Comparison of ENCODE assay signal across 25 cellular contexts in genomic region chr2:165820296-165820695, GRCh38.
"Had no signal": no experiment of that assay in that cellular context is flagged by ENCODE, and none has a peak within 500 bp of the region (broad histone marks: within the 10 kb centered on the region; RNA-seq: fewer than 3 reads in every experiment).

No MANE protein-coding gene starts in this region.

- H3K27me3 ChIP-seq: esophagus squamous epithelium, gastroesophageal sphincter, heart left ventricle, transverse colon, uterus had no signal

- H3K9me3 ChIP-seq: esophagus squamous epithelium, gastroesophageal sphincter, heart left ventricle, mucosa of descending colon, transverse colon, uterus had no signal

- H3K27ac ChIP-seq: esophagus squamous epithelium, gastroesophageal sphincter, heart left ventricle, parathyroid adenoma, transverse colon, uterus had no signal

- H3K4me1 ChIP-seq: esophagus squamous epithelium, transverse colon, uterus had no signal

- H3K4me1 Mint-ChIP-seq: activated CD4-positive, alpha-beta T cell treated with anti-CD3 and anti-CD28 coated beads, Interleukin-2, amount 10 ng/mL, durations not matched to agents 24 days and 14 days; activated CD8-positive, alpha-beta memory T cell treated with anti-CD3 and anti-CD28 coated beads, Interleukin-2, amount 10 ng/mL, durations not matched to agents 7 days and 5 days; central memory CD8-positive, alpha-beta T cell; nephron progenitor cell; T-helper 17 cell had no signal

- H3K4me3 Mint-ChIP-seq: activated CD4-positive, alpha-beta T cell treated with anti-CD3 and anti-CD28 coated beads, Interleukin-2, amount 10 ng/mL, durations not matched to agents 24 days and 14 days; activated CD8-positive, alpha-beta memory T cell treated with anti-CD3 and anti-CD28 coated beads, Interleukin-2, amount 10 ng/mL, durations not matched to agents 7 days and 5 days; activated CD8-positive, alpha-beta T cell treated with anti-CD3 and anti-CD28 coated beads for 36 hours; activated T-helper 1 cell treated with anti-CD3 and anti-CD28 coated beads, Interleukin-12 subunit alpha, Interleukin-12 subunit beta, Interleukin-2, Interleukin-4 antibody, amounts not matched to agents 30 ng/mL and 10 ng/mL and 1 ng/mL, durations not matched to agents 14 hours and 24 hours and 36 hours; central memory CD8-positive, alpha-beta T cell; effector memory CD8-positive, alpha-beta T cell; nephron progenitor cell; stimulated activated naive B cell treated with anti-CD40 and anti-IgM and Interleukin-4, amounts not matched to agents 10 μg/mL and 1 μg/mL and 100 μg/mL, for 72 hours; T-helper 17 cell had no signal

- H3K9me3 Mint-ChIP-seq: activated CD4-positive, alpha-beta T cell treated with anti-CD3 and anti-CD28 coated beads, Interleukin-2, amount 10 ng/mL, durations not matched to agents 24 days and 14 days; activated CD8-positive, alpha-beta T cell treated with anti-CD3 and anti-CD28 coated beads for 36 hours; activated naive CD4-positive, alpha-beta T cell treated with anti-CD3 and anti-CD28 coated beads, Interleukin-2, amount 50 U/mL, for 72 hours; activated T-helper 1 cell treated with anti-CD3 and anti-CD28 coated beads, Interleukin-12 subunit alpha, Interleukin-12 subunit beta, Interleukin-2, Interleukin-4 antibody, amounts not matched to agents 30 ng/mL and 10 ng/mL and 1 ng/mL, durations not matched to agents 14 hours and 24 hours and 36 hours; central memory CD8-positive, alpha-beta T cell; effector memory CD8-positive, alpha-beta T cell; nephron progenitor cell; stimulated activated naive B cell treated with anti-CD40 and anti-IgM and Interleukin-4, amounts not matched to agents 10 μg/mL and 1 μg/mL and 100 μg/mL, for 72 hours had no signal

- H3K4me3 ChIP-seq: esophagus squamous epithelium, gastroesophageal sphincter, heart left ventricle, mucosa of descending colon, transverse colon, uterus had no signal

- H3K36me3 Mint-ChIP-seq: activated CD8-positive, alpha-beta memory T cell treated with anti-CD3 and anti-CD28 coated beads, Interleukin-2, amount 10 ng/mL, durations not matched to agents 7 days and 5 days; stimulated activated naive B cell treated with anti-CD40 and anti-IgM and Interleukin-4, amounts not matched to agents 10 μg/mL and 1 μg/mL and 100 μg/mL, for 72 hours had no signal

- ATAC-seq: activated CD8-positive, alpha-beta memory T cell treated with anti-CD3 and anti-CD28 coated beads, Interleukin-2, amount 10 ng/mL, durations not matched to agents 7 days and 5 days; activated CD8-positive, alpha-beta T cell treated with anti-CD3 and anti-CD28 coated beads for 36 hours; activated naive CD4-positive, alpha-beta T cell treated with anti-CD3 and anti-CD28 coated beads, Interleukin-2, amount 50 U/mL, for 72 hours; effector memory CD8-positive, alpha-beta T cell; gastroesophageal sphincter; left ventricle myocardium superior; mucosa of descending colon; stimulated activated naive B cell treated with anti-CD40 and anti-IgM and Interleukin-4, amounts not matched to agents 10 μg/mL and 1 μg/mL and 100 μg/mL, for 72 hours; T-helper 17 cell had no signal

- H3K27ac Mint-ChIP-seq: activated CD4-positive, alpha-beta T cell treated with anti-CD3 and anti-CD28 coated beads, Interleukin-2, amount 10 ng/mL, durations not matched to agents 24 days and 14 days; activated CD8-positive, alpha-beta memory T cell treated with anti-CD3 and anti-CD28 coated beads, Interleukin-2, amount 10 ng/mL, durations not matched to agents 7 days and 5 days; activated CD8-positive, alpha-beta T cell treated with anti-CD3 and anti-CD28 coated beads for 36 hours; activated naive CD4-positive, alpha-beta T cell treated with anti-CD3 and anti-CD28 coated beads, Interleukin-2, amount 50 U/mL, for 72 hours; activated T-helper 1 cell treated with anti-CD3 and anti-CD28 coated beads, Interleukin-12 subunit alpha, Interleukin-12 subunit beta, Interleukin-2, Interleukin-4 antibody, amounts not matched to agents 30 ng/mL and 10 ng/mL and 1 ng/mL, durations not matched to agents 14 hours and 24 hours and 36 hours; effector memory CD8-positive, alpha-beta T cell; nephron progenitor cell; stimulated activated naive B cell treated with anti-CD40 and anti-IgM and Interleukin-4, amounts not matched to agents 10 μg/mL and 1 μg/mL and 100 μg/mL, for 72 hours; T-helper 17 cell had no signal

- DNase-seq: activated CD4-positive, alpha-beta T cell treated with anti-CD3 and anti-CD28 coated beads, Interleukin-2, amount 10 ng/mL, durations not matched to agents 24 days and 14 days; activated CD8-positive, alpha-beta memory T cell treated with anti-CD3 and anti-CD28 coated beads, Interleukin-2, amount 10 ng/mL, durations not matched to agents 7 days and 5 days; activated CD8-positive, alpha-beta T cell treated with anti-CD3 and anti-CD28 coated beads for 36 hours; activated gamma-delta T cell; activated T-cell treated with anti-CD3 and anti-CD28 coated beads for 4 hours; aorta; effector memory CD8-positive, alpha-beta T cell; esophagus squamous epithelium; heart left ventricle; left ventricle myocardium superior; mesenchymal stem cell; mucosa of descending colon; nephron progenitor cell; nucleus accumbens; stimulated activated CD4-positive, alpha-beta T cell treated with anti-CD3 and anti-CD28 coated beads, Interleukin-2, amount 100 ng/mL, for 48 hours; stimulated activated CD8-positive, alpha-beta memory T cell treated with anti-CD3 and anti-CD28 coated beads, Interleukin-4, amount 100 ng/mL, for 48 hours; stimulated activated naive B cell treated with anti-CD40 and anti-IgM and Interleukin-4, amounts not matched to agents 10 μg/mL and 1 μg/mL and 100 μg/mL, for 72 hours; T-helper 17 cell; transverse colon; uterus had no signal

- H3K36me3 ChIP-seq: esophagus squamous epithelium, gastroesophageal sphincter, heart left ventricle, transverse colon, uterus had no signal

- H3K27me3 Mint-ChIP-seq: stimulated activated naive B cell treated with anti-CD40 and anti-IgM and Interleukin-4, amounts not matched to agents 10 μg/mL and 1 μg/mL and 100 μg/mL, for 72 hours had no signal
